11 cellular contexts compared by ENCODE assay signal in the genomic region with DNA sequence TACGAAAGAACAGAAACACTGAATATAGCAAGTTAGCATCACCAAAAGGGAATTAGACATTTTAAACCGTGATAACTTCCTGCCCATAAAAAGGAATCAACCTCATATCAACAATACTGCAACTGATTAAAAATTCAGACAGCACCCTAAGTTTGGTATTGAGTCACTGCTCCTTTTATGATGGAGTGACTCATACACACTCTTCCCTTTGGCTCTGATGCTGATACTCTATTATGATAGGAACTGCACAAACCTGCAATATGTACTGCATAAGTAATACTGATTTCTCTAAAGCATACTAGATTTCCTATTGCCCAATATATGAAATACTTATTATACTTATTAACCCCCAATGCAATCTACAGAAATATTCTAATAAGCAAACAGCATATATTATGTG.
DNase-seq lines count a peak whose midpoint lies in the region; ATAC-seq and TF ChIP-seq lines count a peak whose summit lies in the region.
"Had no signal": no experiment of that assay in that cellular context is flagged by ENCODE, and none has a peak within 500 bp of the region (broad histone marks: within the 10 kb centered on the region; RNA-seq: fewer than 3 reads in every experiment).

No MANE protein-coding gene starts in this region.

- H3K27me3 ChIP-seq in HAP-1 (ENCODE audit: low read depth) = no peaks in the 10 kb centered on the region
- H3K27me3 ChIP-seq: uterus had no signal

- no peaks in the 10 kb centered on the region for H3K27me3 Mint-ChIP-seq in activated naive CD4-positive, alpha-beta T cell treated with anti-CD3 and anti-CD28 coated beads, Interleukin-2, amount 10 ng/mL, durations not matched to agents 7 days and 5 days
- H3K27me3 Mint-ChIP-seq in stimulated activated naive CD8-positive, alpha-beta T cell treated with anti-CD3 and anti-CD28 coated beads, Interleukin-15, amount 100 ng/mL, for 72 hours = peaks cover 6% of the 10 kb centered on the region

- H3K36me3 ChIP-seq in HAP-1 (replicated peaks) = no peaks in the 10 kb centered on the region; the same call in 1 of the 2 replicates
- H3K36me3 ChIP-seq: uterus had no signal

- no peaks in the 10 kb centered on the region; the same call in none of the 2 replicates for H3K4me1 ChIP-seq in HAP-1
- H3K4me1 ChIP-seq: uterus had no signal

- in situ Hi-C loops in HAP-1 (cut with MboI; ENCODE audit: low sequenced_read_pairs) = no loop called here

- no peak for DNase-seq in activated naive CD4-positive, alpha-beta T cell treated with anti-CD3 and anti-CD28 coated beads, Interleukin-2, amount 50 U/mL, for 72 hours (ENCODE audit: low spot score in 2 of 2)
- no peak for DNase-seq in activated naive CD4-positive, alpha-beta T cell treated with anti-CD3 and anti-CD28 coated beads, Interleukin-2, amount 10 ng/mL, durations not matched to agents 7 days and 5 days
- peak; percentile 77 for DNase-seq in fibroblast of villous mesenchyme (ENCODE audit: low read depth)
- DNase-seq in stimulated activated naive CD8-positive, alpha-beta T cell treated with anti-CD3 and anti-CD28 coated beads, Interleukin-15, amount 100 ng/mL, for 72 hours = no peak
- no peak for DNase-seq in amygdala (lab: John Stamatoyannopoulos, UW)
- DNase-seq in HAP-1 (ENCODE audit: low spot score in 2 of 2) = no peak
- DNase-seq: NCI-H510A treated with DMSO at 0.1 percent for 48 hours, uterus had no signal

- no peaks in the 10 kb centered on the region for H3K9me3 ChIP-seq in HAP-1
- H3K9me3 ChIP-seq: uterus had no signal

- ATAC-seq in activated naive CD4-positive, alpha-beta T cell treated with anti-CD3 and anti-CD28 coated beads, Interleukin-2, amount 50 U/mL, for 72 hours = peak; percentile 91 to 99
- ATAC-seq in SK-N-SH treated with all-trans-retinoic acid at 6 μM for 48 hours = peak; percentile 86
- ATAC-seq in stimulated activated naive CD8-positive, alpha-beta T cell treated with anti-CD3 and anti-CD28 coated beads, Interleukin-15, amount 100 ng/mL, for 72 hours = peak; percentile 86
- no peak for ATAC-seq in GM18867 (IDR thresholded peaks at IDR 0.05; ENCODE audit: unreplicated experiment)

- no peak overlapping the region for H3K4me3 Mint-ChIP-seq in activated naive CD4-positive, alpha-beta T cell treated with anti-CD3 and anti-CD28 coated beads, Interleukin-2, amount 10 ng/mL, durations not matched to agents 7 days and 5 days
- no peak overlapping the region for H3K4me3 Mint-ChIP-seq in stimulated activated naive CD8-positive, alpha-beta T cell treated with anti-CD3 and anti-CD28 coated beads, Interleukin-15, amount 100 ng/mL, for 72 hours
- H3K4me3 Mint-ChIP-seq: IgD-negative memory B cell had no signal

- H3K36me3 Mint-ChIP-seq in activated naive CD4-positive, alpha-beta T cell treated with anti-CD3 and anti-CD28 coated beads, Interleukin-2, amount 50 U/mL, for 72 hours = no peaks in the 10 kb centered on the region
- no peaks in the 10 kb centered on the region for H3K36me3 Mint-ChIP-seq in activated naive CD4-positive, alpha-beta T cell treated with anti-CD3 and anti-CD28 coated beads, Interleukin-2, amount 10 ng/mL, durations not matched to agents 7 days and 5 days
- H3K36me3 Mint-ChIP-seq: IgD-negative memory B cell had no signal

- CTCF ChIA-PET in activated naive CD4-positive, alpha-beta T cell treated with anti-CD3 and anti-CD28 coated beads, Interleukin-2, amount 10 ng/mL, durations not matched to agents 7 days and 5 days (lab: Charles Lee) = no interaction called here

- no peaks in the 10 kb centered on the region for H3K9me3 Mint-ChIP-seq in activated naive CD4-positive, alpha-beta T cell treated with anti-CD3 and anti-CD28 coated beads, Interleukin-2, amount 50 U/mL, for 72 hours
- no peaks in the 10 kb centered on the region for H3K9me3 Mint-ChIP-seq in activated naive CD4-positive, alpha-beta T cell treated with anti-CD3 and anti-CD28 coated beads, Interleukin-2, amount 10 ng/mL, durations not matched to agents 7 days and 5 days
- no peaks in the 10 kb centered on the region for H3K9me3 Mint-ChIP-seq in stimulated activated naive CD8-positive, alpha-beta T cell treated with anti-CD3 and anti-CD28 coated beads, Interleukin-15, amount 100 ng/mL, for 72 hours

- no peak overlapping the region for H3K27ac Mint-ChIP-seq in activated naive CD4-positive, alpha-beta T cell treated with anti-CD3 and anti-CD28 coated beads, Interleukin-2, amount 50 U/mL, for 72 hours
- H3K27ac Mint-ChIP-seq in activated naive CD4-positive, alpha-beta T cell treated with anti-CD3 and anti-CD28 coated beads, Interleukin-2, amount 10 ng/mL, durations not matched to agents 7 days and 5 days = no peak overlapping the region
- no peak overlapping the region for H3K27ac Mint-ChIP-seq in stimulated activated naive CD8-positive, alpha-beta T cell treated with anti-CD3 and anti-CD28 coated beads, Interleukin-15, amount 100 ng/mL, for 72 hours
- H3K27ac Mint-ChIP-seq: IgD-negative memory B cell had no signal

- no peak for TF ChIP-seq CTCF in fibroblast of villous mesenchyme (IDR thresholded peaks at IDR 0.05; ENCODE audit: insufficient read depth, low read depth, low read length)

- H3K4me1 Mint-ChIP-seq in activated naive CD4-positive, alpha-beta T cell treated with anti-CD3 and anti-CD28 coated beads, Interleukin-2, amount 10 ng/mL, durations not matched to agents 7 days and 5 days = peaks cover 4% of the 10 kb centered on the region
- H3K4me1 Mint-ChIP-seq in stimulated activated naive CD8-positive, alpha-beta T cell treated with anti-CD3 and anti-CD28 coated beads, Interleukin-15, amount 100 ng/mL, for 72 hours = peaks cover 11% of the 10 kb centered on the region

- no peak overlapping the region for H3K4me3 ChIP-seq in fibroblast of villous mesenchyme (ENCODE audit: low read depth, low read length)
- H3K4me3 ChIP-seq in HAP-1 = no peak overlapping the region
- H3K4me3 ChIP-seq: uterus had no signal

TF ChIP-seq in SK-N-SH treated with all-trans-retinoic acid at 6 μM for 48 hours, 23 proteins besides CTCF, POLR2A, EP300 and RAD21:
- TF ChIP-seq ISL1 (CRISPR knock-in tag; IDR thresholded peaks at IDR 0.05) (peak; percentile 9; the same call in 1 of the 2 replicates), RARB (CRISPR knock-in tag; IDR thresholded peaks at IDR 0.05) (no peak)
